Comparison of ENCODE assay signal across 1 cellular context in genomic region chr12:123506059-123506842, GRCh38.
TF ChIP-seq lines count a peak whose summit lies in the region.

No MANE protein-coding gene starts in this region.

TF ChIP-seq in HepG2, 621 proteins besides CTCF, POLR2A, EP300 and RAD21:
- TF ChIP-seq PHF5A (CRISPR knock-in tag; IDR thresholded peaks at IDR 0.05; ENCODE audit: low read depth, unreplicated experiment) = no peak
- no peak for TF ChIP-seq RFXAP (CRISPR knock-in tag; IDR thresholded peaks at IDR 0.05; ENCODE audit: borderline replicate concordance)
- no peak for TF ChIP-seq ZBTB3 (CRISPR knock-in tag; IDR thresholded peaks at IDR 0.05; ENCODE audit: borderline replicate concordance, low read depth)
- TF ChIP-seq TEAD3 (CRISPR knock-in tag; optimal IDR thresholded peaks at IDR 0.05; ENCODE audit: borderline replicate concordance) = no peak
- no peak for TF ChIP-seq NCOA5 (CRISPR knock-in tag; IDR thresholded peaks at IDR 0.05)
- no peak for TF ChIP-seq HNRNPUL1 (IDR thresholded peaks at IDR 0.05; ENCODE audit: low read depth, low read length)
- TF ChIP-seq ZFYVE20 (CRISPR knock-in tag; IDR thresholded peaks at IDR 0.05; ENCODE audit: borderline replicate concordance, low read depth) = no peak
- TF ChIP-seq ZNF629 (CRISPR knock-in tag; conservative IDR thresholded peaks at IDR 0.05) = peak; percentile 86
- no peak for TF ChIP-seq ELK4 (CRISPR knock-in tag; IDR thresholded peaks at IDR 0.05; ENCODE audit: borderline replicate concordance)
- TF ChIP-seq MED8 (CRISPR knock-in tag; IDR thresholded peaks at IDR 0.05; ENCODE audit: insufficient replicate concordance) = no peak
- TF ChIP-seq HMGA1 (CRISPR knock-in tag; conservative IDR thresholded peaks at IDR 0.05) = no peak
- peak; percentile 17 for TF ChIP-seq AGO2 (optimal IDR thresholded peaks at IDR 0.05; ENCODE audit: low read depth, low read length)
- TF ChIP-seq HNF4G (IDR thresholded peaks at IDR 0.05; ENCODE audit: borderline replicate concordance, low read depth, low read length) = no peak
- no peak for TF ChIP-seq HNF4G (CRISPR knock-in tag; IDR thresholded peaks at IDR 0.05; ENCODE audit: borderline replicate concordance, low read depth)
- 0 out of 2 replicates have a peak, but pooled peaks have one; percentile 11 for TF ChIP-seq ZBTB33 (CRISPR knock-in tag; IDR thresholded peaks at IDR 0.05)
- TF ChIP-seq KDM5A (IDR thresholded peaks at IDR 0.05; ENCODE audit: borderline replicate concordance, low read length) = no peak
